In the genomic region with DNA sequence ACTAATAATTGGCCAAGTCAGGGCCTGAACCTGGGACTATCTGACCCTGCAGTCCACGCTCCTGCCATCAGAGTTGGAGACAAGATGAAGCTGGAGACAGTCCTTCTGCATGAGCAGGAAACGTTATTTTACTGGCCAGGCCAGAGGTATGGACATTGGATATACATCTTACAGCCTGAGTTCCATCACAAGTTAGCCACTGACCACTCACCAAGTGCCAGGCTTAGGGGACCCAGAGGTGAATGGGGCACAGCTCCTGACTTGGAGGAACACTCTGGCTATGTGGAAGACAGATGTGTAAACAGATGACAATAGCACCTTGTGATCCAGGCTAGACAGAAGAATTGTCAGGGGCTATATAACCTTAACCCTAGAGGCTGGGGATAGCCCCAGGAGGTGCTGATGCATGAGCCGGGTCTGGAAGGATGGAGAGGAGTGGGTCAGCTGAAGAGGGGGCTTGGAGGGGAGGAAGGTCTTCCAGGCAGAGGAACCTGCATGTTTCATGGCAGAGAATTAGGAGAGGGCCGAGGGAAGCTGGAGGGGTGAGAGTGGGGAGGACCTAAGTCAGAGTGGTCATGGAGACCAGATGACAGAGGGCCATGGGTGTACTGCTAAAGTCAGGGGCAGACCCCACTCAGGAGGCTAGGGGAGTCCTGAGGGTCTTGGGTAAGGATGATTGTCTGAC, we compare ENCODE assay signal across 29 cellular contexts. TPM values are rescaled to one million over a fixed set of nuclear protein-coding genes. Genes with fewer than 3 reads are reported as not detected.
"Had no signal": no experiment of that assay in that cellular context is flagged by ENCODE, and none has a peak within 500 bp of the region (broad histone marks: within the 10 kb centered on the region; RNA-seq: fewer than 3 reads in every experiment).

No MANE protein-coding gene starts in this region.

- H3K27ac Mint-ChIP-seq: activated naive CD4-positive, alpha-beta T cell treated with anti-CD3 and anti-CD28 coated beads for 36 hours; activated naive CD8-positive, alpha-beta T cell treated with anti-CD3 and anti-CD28 coated beads, Interleukin-2, amount 50 U/mL, for 24 hours; memory B cell; stimulated activated naive B cell treated with anti-CD40 and anti-IgM and Interleukin-4, amounts not matched to agents 10 μg/mL and 1 μg/mL and 100 μg/mL, for 72 hours had no signal

- H3K9me3 Mint-ChIP-seq: activated naive CD4-positive, alpha-beta T cell treated with anti-CD3 and anti-CD28 coated beads for 36 hours; activated naive CD8-positive, alpha-beta T cell treated with anti-CD3 and anti-CD28 coated beads, Interleukin-2, amount 50 U/mL, for 24 hours; memory B cell; naive thymus-derived CD4-positive, alpha-beta T cell; stimulated activated naive B cell treated with anti-CD40 and anti-IgM and Interleukin-4, amounts not matched to agents 10 μg/mL and 1 μg/mL and 100 μg/mL, for 72 hours had no signal

- H3K36me3 Mint-ChIP-seq: stimulated activated naive B cell treated with anti-CD40 and anti-IgM and Interleukin-4, amounts not matched to agents 10 μg/mL and 1 μg/mL and 100 μg/mL, for 72 hours had no signal

- H3K9ac ChIP-seq: parathyroid adenoma had no signal

- ATAC-seq: activated naive CD8-positive, alpha-beta T cell treated with anti-CD3 and anti-CD28 coated beads, Interleukin-2, amount 50 U/mL, for 24 hours; gastroesophageal sphincter; heart left ventricle; left ventricle myocardium superior; naive thymus-derived CD4-positive, alpha-beta T cell; right lobe of liver; SK-N-SH treated with all-trans-retinoic acid at 6 μM for 48 hours; stimulated activated naive B cell treated with anti-CD40 and anti-IgM and Interleukin-4, amounts not matched to agents 10 μg/mL and 1 μg/mL and 100 μg/mL, for 72 hours had no signal

- H3K9me3 ChIP-seq: esophagus muscularis mucosa, gastroesophageal sphincter, heart left ventricle, neutrophil, right lobe of liver, thyroid gland, vagina had no signal

- DNase-seq: activated CD8-positive, alpha-beta memory T cell treated with anti-CD3 and anti-CD28 coated beads for 24 hours; activated CD8-positive, alpha-beta memory T cell treated with anti-CD3 and anti-CD28 coated beads, Interleukin-2, amount 50 U/mL, for 48 hours; activated naive CD4-positive, alpha-beta T cell treated with anti-CD3 and anti-CD28 coated beads for 36 hours; activated naive CD8-positive, alpha-beta T cell treated with anti-CD3 and anti-CD28 coated beads, Interleukin-2, amount 50 U/mL, for 24 hours; anterior cingulate cortex; brain microvascular endothelial cell; effector CD4-positive, alpha-beta T cell; heart left ventricle; left ventricle myocardium superior; naive thymus-derived CD4-positive, alpha-beta T cell; right lobe of liver; stimulated activated CD4-positive, alpha-beta T cell treated with anti-CD3 and anti-CD28 coated beads, Interleukin-4, amount 100 ng/mL, for 24 hours; stimulated activated naive B cell treated with anti-CD40 and anti-IgM and Interleukin-4, amounts not matched to agents 10 μg/mL and 1 μg/mL and 100 μg/mL, for 72 hours; T-helper 1 cell; T1000; thyroid gland had no signal

- H3K27me3 ChIP-seq: neutrophil, right lobe of liver, thyroid gland, vagina had no signal

- H3K4me1 ChIP-seq: esophagus muscularis mucosa, gastroesophageal sphincter, heart left ventricle, parathyroid adenoma, right lobe of liver, vagina had no signal

- H3K36me3 ChIP-seq: brain microvascular endothelial cell, esophagus muscularis mucosa, gastroesophageal sphincter, heart left ventricle, neutrophil, right lobe of liver, thyroid gland, vagina had no signal

- H3K4me3 ChIP-seq: coronary artery, esophagus muscularis mucosa, gastroesophageal sphincter, heart left ventricle, right lobe of liver, smooth muscle cell, thyroid gland, vagina had no signal

- H3K27ac ChIP-seq: brain microvascular endothelial cell, coronary artery, esophagus muscularis mucosa, gastroesophageal sphincter, heart left ventricle, neutrophil, parathyroid adenoma, right lobe of liver, thyroid gland, vagina had no signal

- H3K4me3 Mint-ChIP-seq: activated naive CD4-positive, alpha-beta T cell treated with anti-CD3 and anti-CD28 coated beads for 36 hours; activated naive CD8-positive, alpha-beta T cell treated with anti-CD3 and anti-CD28 coated beads, Interleukin-2, amount 50 U/mL, for 24 hours; memory B cell; naive thymus-derived CD4-positive, alpha-beta T cell; stimulated activated naive B cell treated with anti-CD40 and anti-IgM and Interleukin-4, amounts not matched to agents 10 μg/mL and 1 μg/mL and 100 μg/mL, for 72 hours had no signal

RNA-seq across cellular contexts. Expression of gene DMRTB1, which starts 52.5 kb away (rescaled TPM):
- total RNA-seq: activated naive CD4-positive, alpha-beta T cell treated with anti-CD3 and anti-CD28 coated beads for 36 hours; endothelial cell of umbilical vein; esophagus muscularis mucosa; gastroesophageal sphincter; heart left ventricle; kidney epithelial cell; left ventricle myocardium superior; mucosa of gallbladder; naive thymus-derived CD4-positive, alpha-beta T cell; right lobe of liver; smooth muscle cell; subcutaneous adipose tissue; vagina had no signal
- polyA plus RNA-seq: endothelial cell of umbilical vein; heart left ventricle; naive thymus-derived CD4-positive, alpha-beta T cell; smooth muscle cell had no signal
